In genomic region chr11:41201156-41201555, GRCh38 we compare ENCODE assay signal across 1 cellular context.
TF ChIP-seq lines count a peak whose summit lies in the region.

No MANE protein-coding gene starts in this region.

TF ChIP-seq in H1, 55 proteins besides CTCF, POLR2A, EP300 and RAD21:
- no peak for TF ChIP-seq CBX5 (IDR thresholded peaks at IDR 0.05; ENCODE audit: low read depth, low read length)
- no peak for TF ChIP-seq ATF2 (IDR thresholded peaks at IDR 0.05; ENCODE audit: low read length)
- no peak for TF ChIP-seq TBP (IDR thresholded peaks at IDR 0.05; ENCODE audit: low read depth, low read length)
- TF ChIP-seq FOSL1 (IDR thresholded peaks at IDR 0.05; ENCODE audit: insufficient read depth, low read depth, low read length) = no peak
- TF ChIP-seq TCF12 (IDR thresholded peaks at IDR 0.05; ENCODE audit: low read depth, low read length) = no peak
- no peak for TF ChIP-seq GABPA (IDR thresholded peaks at IDR 0.05; ENCODE audit: borderline replicate concordance, insufficient read depth, low read length)
- TF ChIP-seq ZNF274 (IDR thresholded peaks at IDR 0.05; ENCODE audit: borderline replicate concordance, extremely low read depth, low read length) = no peak
- no peak for TF ChIP-seq E2F6 (IDR thresholded peaks at IDR 0.05)
- no peak for TF ChIP-seq HDAC2 (IDR thresholded peaks at IDR 0.05; ENCODE audit: borderline replicate concordance in 1 of 2, low read depth in 2 of 2, low read length in 2 of 2)
